In genomic region chr6:119138906-119139541, GRCh38 we compare ENCODE assay signal across 9 cellular contexts.
A peak's percentile ranks its signal among the peaks of the same experiment; 100 is the strongest.
DNase-seq lines count a peak whose midpoint lies in the region; ATAC-seq lines count a peak whose summit lies in the region.
"Had no signal": no experiment of that assay in that cellular context is flagged by ENCODE, and none has a peak within 500 bp of the region (broad histone marks: within the 10 kb centered on the region; RNA-seq: fewer than 3 reads in every experiment).

No MANE protein-coding gene starts in this region.

- DNase-seq in NK-92 treated with Interleukin-12 subunit alpha and Interleukin-12 subunit beta, amount 100 ng/mL, for 24 hours (lab: John Stamatoyannopoulos, UW), result peak; percentile 47
- DNase-seq in NK-92 (lab: John Stamatoyannopoulos, UW; ENCODE audit: unreplicated experiment) (no peak), H4 (ENCODE audit: low spot score) (no peak), SW480 (ENCODE audit: low spot score) (no peak), DMS153 treated with DMSO at 0.1 percent for 48 hours (lab: John Stamatoyannopoulos, UW; ENCODE audit: unreplicated experiment) (no peak)
- peak in 1 of 2 donors; percentile 57 for DNase-seq in stimulated activated effector memory CD8-positive, alpha-beta T cell treated with anti-CD3 and anti-CD28 coated beads, Interleukin-12 subunit alpha, Interleukin-12 subunit beta, amount 100 ng/mL, for 72 hours (ENCODE audit: low spot score in 2 of 2)
- DNase-seq: activated naive CD4-positive, alpha-beta T cell had no signal

- ATAC-seq in HG03064 (IDR thresholded peaks at IDR 0.05; ENCODE audit: low read depth, unreplicated experiment), result peak; percentile 92
- ATAC-seq in activated T-helper 17 cell treated with anti-CD3 and anti-CD28 coated beads, Interleukin-2, amount 50 U/mL, for 72 hours (replicated peaks), result peak; percentile 62
- ATAC-seq in stimulated activated effector memory CD8-positive, alpha-beta T cell treated with anti-CD3 and anti-CD28 coated beads, Interleukin-12 subunit alpha, Interleukin-12 subunit beta, amount 100 ng/mL, for 72 hours, result peak; percentile 89

- peaks cover 4% of the 10 kb centered on the region for H3K27me3 Mint-ChIP-seq in activated T-helper 17 cell treated with anti-CD3 and anti-CD28 coated beads, Interleukin-2, amount 50 U/mL, for 72 hours

- H3K4me3 Mint-ChIP-seq in activated T-helper 17 cell treated with anti-CD3 and anti-CD28 coated beads, Interleukin-2, amount 50 U/mL, for 72 hours, result no peak overlapping the region
- peak overlapping the region; percentile 45 for H3K4me3 Mint-ChIP-seq in stimulated activated effector memory CD8-positive, alpha-beta T cell treated with anti-CD3 and anti-CD28 coated beads, Interleukin-12 subunit alpha, Interleukin-12 subunit beta, amount 100 ng/mL, for 72 hours

- no peaks in the 10 kb centered on the region for H3K36me3 Mint-ChIP-seq in activated T-helper 17 cell treated with anti-CD3 and anti-CD28 coated beads, Interleukin-2, amount 50 U/mL, for 72 hours (ENCODE audit: low read depth)
- H3K36me3 Mint-ChIP-seq in stimulated activated effector memory CD8-positive, alpha-beta T cell treated with anti-CD3 and anti-CD28 coated beads, Interleukin-12 subunit alpha, Interleukin-12 subunit beta, amount 100 ng/mL, for 72 hours, result no peaks in the 10 kb centered on the region

- H3K27ac Mint-ChIP-seq in activated T-helper 17 cell treated with anti-CD3 and anti-CD28 coated beads, Interleukin-2, amount 50 U/mL, for 72 hours, result no peak overlapping the region
- peak overlapping the region; percentile 50 for H3K27ac Mint-ChIP-seq in stimulated activated effector memory CD8-positive, alpha-beta T cell treated with anti-CD3 and anti-CD28 coated beads, Interleukin-12 subunit alpha, Interleukin-12 subunit beta, amount 100 ng/mL, for 72 hours

- H3K4me1 Mint-ChIP-seq in activated T-helper 17 cell treated with anti-CD3 and anti-CD28 coated beads, Interleukin-2, amount 50 U/mL, for 72 hours, result no peaks in the 10 kb centered on the region
- H3K4me1 Mint-ChIP-seq in stimulated activated effector memory CD8-positive, alpha-beta T cell treated with anti-CD3 and anti-CD28 coated beads, Interleukin-12 subunit alpha, Interleukin-12 subunit beta, amount 100 ng/mL, for 72 hours, result peaks cover 20% of the 10 kb centered on the region

- no peaks in the 10 kb centered on the region for H3K9me3 Mint-ChIP-seq in activated T-helper 17 cell treated with anti-CD3 and anti-CD28 coated beads, Interleukin-2, amount 50 U/mL, for 72 hours
- H3K9me3 Mint-ChIP-seq in stimulated activated effector memory CD8-positive, alpha-beta T cell treated with anti-CD3 and anti-CD28 coated beads, Interleukin-12 subunit alpha, Interleukin-12 subunit beta, amount 100 ng/mL, for 72 hours, result no peaks in the 10 kb centered on the region
